7 cellular contexts compared by ENCODE assay signal in genomic region chr1:1349256-1350012, GRCh38. TPM values are rescaled to one million over a fixed set of nuclear protein-coding genes. Genes with fewer than 3 reads are reported as not detected.
DNase-seq lines count a peak whose midpoint lies in the region; ATAC-seq, FAIRE-seq and TF ChIP-seq lines count a peak whose summit lies in the region.

Gene DVL1, minus strand, starts transcription at chr1:1349418. Its CDS starts 353 bp downstream, at chr1:1349065.

- POLR2A ChIA-PET in activated CD8-positive, alpha-beta T cell treated with anti-CD3 and anti-CD28 coated beads, Interleukin-2, amount 10 ng/mL, durations not matched to agents 7 days and 5 days (lab: Charles Lee), result no interaction called here

- TF ChIP-seq CTCF in HFFc6 (IDR thresholded peaks at IDR 0.05), result peak; percentile 65

- H3K36me3 Mint-ChIP-seq in HFFc6 (ENCODE audit: low read depth), result peaks cover 10% of the 10 kb centered on the region
- H3K36me3 Mint-ChIP-seq in activated CD8-positive, alpha-beta T cell treated with anti-CD3 and anti-CD28 coated beads, Interleukin-2, amount 10 ng/mL, durations not matched to agents 7 days and 5 days (ENCODE audit: low read depth), result no peaks in the 10 kb centered on the region

- peak; percentile 84 for ATAC-seq in activated CD8-positive, alpha-beta T cell treated with anti-CD3 and anti-CD28 coated beads, Interleukin-2, amount 10 ng/mL, durations not matched to agents 7 days and 5 days

- CTCF ChIA-PET in activated CD8-positive, alpha-beta T cell treated with anti-CD3 and anti-CD28 coated beads, Interleukin-2, amount 10 ng/mL, durations not matched to agents 7 days and 5 days (lab: Charles Lee), result interaction anchor here (1.9 to 2.6 kb wide), 2 partner anchors 22 to 26 kb away, joined by 8 to 12 read pairs; partner anchors contain the start of gene AURKAIP1

- no peak for TF ChIP-seq POLR2A in GM12891 (IDR thresholded peaks at IDR 0.05; ENCODE audit: low read depth, low read length)

- peaks cover 21% of the 10 kb centered on the region for H3K27me3 ChIP-seq in effector memory CD4-positive, alpha-beta T cell (replicated peaks; ENCODE audit: control insufficient read depth, insufficient read depth, low read length, poor library complexity, severe bottlenecking)

- H3K4me1 Mint-ChIP-seq in HFFc6 (ENCODE audit: low read depth), result peaks cover 41% of the 10 kb centered on the region
- peaks cover 29% of the 10 kb centered on the region for H3K4me1 Mint-ChIP-seq in activated CD8-positive, alpha-beta T cell treated with anti-CD3 and anti-CD28 coated beads, Interleukin-2, amount 10 ng/mL, durations not matched to agents 7 days and 5 days (ENCODE audit: low read depth)

- H3K27ac ChIP-seq in effector memory CD4-positive, alpha-beta T cell (ENCODE audit: insufficient read depth, low read length, poor library complexity, severe bottlenecking), result peak within 1 kb of the TSS; percentile 70

- H3K9me3 Mint-ChIP-seq in HFFc6, result no peaks in the 10 kb centered on the region
- H3K9me3 Mint-ChIP-seq in activated CD8-positive, alpha-beta T cell treated with anti-CD3 and anti-CD28 coated beads, Interleukin-2, amount 10 ng/mL, durations not matched to agents 7 days and 5 days (ENCODE audit: insufficient read depth), result no peaks in the 10 kb centered on the region

- peak; percentile 97 for DNase-seq in GM12891 (ENCODE audit: insufficient read length, low spot score)
- peak; percentile 74 for DNase-seq in HFFc6
- DNase-seq in NCI-H2196 (lab: John Stamatoyannopoulos, UW; ENCODE audit: unreplicated experiment), result peak; percentile 68
- peak; percentile 73 for DNase-seq in activated CD8-positive, alpha-beta T cell treated with anti-CD3 and anti-CD28 coated beads, Interleukin-2, amount 10 ng/mL, durations not matched to agents 7 days and 5 days
- peak; percentile 48 to 66 (median 64) for DNase-seq in effector memory CD4-positive, alpha-beta T cell
- peak; percentile 60 for DNase-seq in medulla oblongata (ENCODE audit: extremely low spot score)
- peak; percentile 53 for DNase-seq in stimulated activated CD8-positive, alpha-beta memory T cell treated with anti-CD3 and anti-CD28 coated beads, Interleukin-12 subunit alpha, Interleukin-12 subunit beta, amount 100 ng/mL, for 4 hours (ENCODE audit: low read depth)

- H3K4me3 Mint-ChIP-seq in HFFc6, result peak within 1 kb of the TSS; percentile 91
- H3K4me3 Mint-ChIP-seq in activated CD8-positive, alpha-beta T cell treated with anti-CD3 and anti-CD28 coated beads, Interleukin-2, amount 10 ng/mL, durations not matched to agents 7 days and 5 days, result peak within 1 kb of the TSS; percentile 70

- H3K36me3 ChIP-seq in effector memory CD4-positive, alpha-beta T cell (ENCODE audit: control insufficient read depth, insufficient read depth, low read length), result no peaks in the 10 kb centered on the region

- H3K9me3 ChIP-seq in effector memory CD4-positive, alpha-beta T cell (ENCODE audit: control insufficient read depth, low read length), result no peaks in the 10 kb centered on the region

- peak within 1 kb of the TSS; percentile 89 for H3K27ac Mint-ChIP-seq in HFFc6
- H3K27ac Mint-ChIP-seq in activated CD8-positive, alpha-beta T cell treated with anti-CD3 and anti-CD28 coated beads, Interleukin-2, amount 10 ng/mL, durations not matched to agents 7 days and 5 days, result peak within 1 kb of the TSS; percentile 57

- H3K4me1 ChIP-seq in effector memory CD4-positive, alpha-beta T cell (ENCODE audit: control insufficient read depth, insufficient read depth, low read length, poor library complexity, severe bottlenecking), result peaks cover 28% of the 10 kb centered on the region

- peak within 1 kb of the TSS; percentile 60 for H3K4me3 ChIP-seq in effector memory CD4-positive, alpha-beta T cell (ENCODE audit: insufficient read depth, low read depth, low read length, poor library complexity, severe bottlenecking)

- FAIRE-seq in GM12891 (lab: Jason Lieb, UNC), result peak; percentile 82

- H3K27me3 Mint-ChIP-seq in HFFc6 (ENCODE audit: insufficient read depth), result peaks cover 17% of the 10 kb centered on the region
- H3K27me3 Mint-ChIP-seq in activated CD8-positive, alpha-beta T cell treated with anti-CD3 and anti-CD28 coated beads, Interleukin-2, amount 10 ng/mL, durations not matched to agents 7 days and 5 days (ENCODE audit: low read depth), result peaks cover 21% of the 10 kb centered on the region

TF ChIP-seq in GM12891, 5 proteins besides CTCF, POLR2A, EP300 and RAD21:
- TF ChIP-seq POU2F2 (IDR thresholded peaks at IDR 0.05; ENCODE audit: low read depth, low read length) (no peak), PAX5 (IDR thresholded peaks at IDR 0.05; ENCODE audit: insufficient read depth, low read length, severe bottlenecking) (no peak), POLR2AphosphoS5 (IDR thresholded peaks at IDR 0.05; ENCODE audit: low read depth, low read length) (peak; percentile 33; the same call in 1 of the 2 replicates), SPI1 (IDR thresholded peaks at IDR 0.05; ENCODE audit: low read depth, low read length) (no peak), TAF1 (IDR thresholded peaks at IDR 0.05; ENCODE audit: low read depth, low read length) (no peak)

RNA-seq across cellular contexts. Expression of gene DVL1, which starts in this region (rescaled TPM):
- 11.5 TPM for polyA plus RNA-seq in GM12891 (2012; ENCODE audit: low read depth, missing spikeins)
- 10 to 100 TPM; 73.8 to 96.6 (median 74.5) TPM for total RNA-seq in HFFc6 (2021; fragmentation: NEBNext Ultra II Directional; extraction: Animal tissue kit (Norgen Biotek cat#: 25700))
- total RNA-seq in activated CD8-positive, alpha-beta T cell treated with anti-CD3 and anti-CD28 coated beads, Interleukin-2, amount 10 ng/mL, durations not matched to agents 7 days and 5 days, result 10 to 100 TPM; 29.1 to 30.7 TPM

Comparison
In these comparisons a context has a peak if more than half of its experiments do, and no peak if none do; other contexts are left out.
1. Peak in every context shown above with its lines: DNase-seq, ATAC-seq, H3K4me3 ChIP-seq and H3K27ac ChIP-seq.